ENCODE assay signal across 2 cellular contexts in the genomic region with DNA sequence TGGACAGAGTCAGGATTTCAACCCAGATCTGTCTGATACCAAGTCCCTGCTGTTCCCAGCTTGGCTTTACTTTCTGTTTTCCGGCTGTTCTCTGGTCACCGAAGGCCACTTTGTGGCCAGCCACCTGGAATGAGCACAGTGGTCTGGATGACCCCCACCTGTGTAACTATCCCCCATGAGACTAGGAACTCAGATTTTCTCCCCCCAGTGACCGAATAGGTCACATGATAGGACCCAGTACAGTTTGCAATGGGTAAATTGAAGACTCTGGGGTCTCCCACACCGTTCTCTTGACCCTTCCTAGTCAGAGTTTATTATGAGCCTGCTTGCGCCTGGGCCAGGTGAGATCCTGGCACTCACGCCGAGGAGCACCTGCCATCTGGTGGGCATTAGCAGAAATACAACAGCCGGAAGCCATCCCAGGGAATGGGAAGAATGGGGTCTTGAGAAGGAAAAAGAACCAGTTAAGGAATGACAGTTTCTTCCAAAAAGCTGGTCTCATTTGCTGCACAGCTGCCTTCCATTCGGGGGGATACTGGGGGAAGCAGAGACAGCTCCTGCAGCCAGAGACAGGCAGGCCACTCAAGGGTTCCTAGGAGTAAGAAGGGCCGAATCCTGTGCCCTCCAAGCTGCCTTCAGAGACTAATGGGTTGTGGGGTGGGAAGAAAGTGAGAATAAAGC.
A peak's percentile ranks its signal among the peaks of the same experiment; 100 is the strongest.
TF ChIP-seq lines count a peak whose summit lies in the region.

No MANE protein-coding gene starts in this region.

TF ChIP-seq in WTC11, 78 proteins besides CTCF, POLR2A, EP300 and RAD21:
- TF ChIP-seq, protein P1, sequence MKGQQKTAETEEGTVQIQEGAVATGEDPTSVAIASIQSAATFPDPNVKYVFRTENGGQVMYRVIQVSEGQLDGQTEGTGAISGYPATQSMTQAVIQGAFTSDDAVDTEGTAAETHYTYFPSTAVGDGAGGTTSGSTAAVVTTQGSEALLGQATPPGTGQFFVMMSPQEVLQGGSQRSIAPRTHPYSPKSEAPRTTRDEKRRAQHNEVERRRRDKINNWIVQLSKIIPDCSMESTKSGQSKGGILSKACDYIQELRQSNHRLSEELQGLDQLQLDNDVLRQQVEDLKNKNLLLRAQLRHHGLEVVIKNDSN (CRISPR knock-in tag; IDR thresholded peaks at IDR 0.05) = 0 out of 2 replicates have a peak, but pooled peaks have one; percentile 21
- TF ChIP-seq ELF4 (CRISPR knock-in tag; IDR thresholded peaks at IDR 0.05; ENCODE audit: low read depth) (no peak), SP1 (CRISPR knock-in tag; conservative IDR thresholded peaks at IDR 0.05) (0 out of 2 replicates have a peak, but pooled peaks have one; percentile 43), GRHL2 (CRISPR knock-in tag; IDR thresholded peaks at IDR 0.05; ENCODE audit: insufficient replicate concordance, severe bottlenecking) (no peak), NR2C2 (CRISPR knock-in tag; IDR thresholded peaks at IDR 0.05) (no peak)
- TF ChIP-seq, protein P2, sequence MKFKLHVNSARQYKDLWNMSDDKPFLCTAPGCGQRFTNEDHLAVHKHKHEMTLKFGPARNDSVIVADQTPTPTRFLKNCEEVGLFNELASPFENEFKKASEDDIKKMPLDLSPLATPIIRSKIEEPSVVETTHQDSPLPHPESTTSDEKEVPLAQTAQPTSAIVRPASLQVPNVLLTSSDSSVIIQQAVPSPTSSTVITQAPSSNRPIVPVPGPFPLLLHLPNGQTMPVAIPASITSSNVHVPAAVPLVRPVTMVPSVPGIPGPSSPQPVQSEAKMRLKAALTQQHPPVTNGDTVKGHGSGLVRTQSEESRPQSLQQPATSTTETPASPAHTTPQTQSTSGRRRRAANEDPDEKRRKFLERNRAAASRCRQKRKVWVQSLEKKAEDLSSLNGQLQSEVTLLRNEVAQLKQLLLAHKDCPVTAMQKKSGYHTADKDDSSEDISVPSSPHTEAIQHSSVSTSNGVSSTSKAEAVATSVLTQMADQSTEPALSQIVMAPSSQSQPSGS (CRISPR knock-in tag; IDR thresholded peaks at IDR 0.05; ENCODE audit: borderline replicate concordance, low read depth) = no peak

TF ChIP-seq in HepG2, 621 proteins besides CTCF, POLR2A, EP300 and RAD21 (continues in another document):
- TF ChIP-seq ZSCAN30 (CRISPR knock-in tag; IDR thresholded peaks at IDR 0.05) (peak; percentile 56; the same call in 1 of the 2 replicates), ZNF557 (CRISPR knock-in tag; IDR thresholded peaks at IDR 0.05) (no peak), GZF1 (CRISPR knock-in tag; IDR thresholded peaks at IDR 0.05) (no peak), ZNF180 (CRISPR knock-in tag; IDR thresholded peaks at IDR 0.05; ENCODE audit: borderline replicate concordance, low read depth) (no peak), MYNN (CRISPR knock-in tag; IDR thresholded peaks at IDR 0.05; ENCODE audit: low read depth) (0 out of 2 replicates have a peak, but pooled peaks have one; percentile 27), SMARCE1 (IDR thresholded peaks at IDR 0.05; ENCODE audit: borderline replicate concordance) (no peak), FOXK2 (IDR thresholded peaks at IDR 0.05) (no peak), ATF7 (IDR thresholded peaks at IDR 0.05) (no peak), ATF7 (CRISPR knock-in tag; IDR thresholded peaks at IDR 0.05) (no peak), KDM5A (IDR thresholded peaks at IDR 0.05; ENCODE audit: borderline replicate concordance, low read length) (no peak), ZNF883 (CRISPR knock-in tag; IDR thresholded peaks at IDR 0.05; ENCODE audit: not compliant biosample characterization) (peak; percentile 21), TEAD3 (CRISPR knock-in tag; optimal IDR thresholded peaks at IDR 0.05; ENCODE audit: borderline replicate concordance) (peak; percentile 70), ELF1 (CRISPR knock-in tag; IDR thresholded peaks at IDR 0.05) (no peak; the same call in 1 of the 2 replicates), FOXO1 (CRISPR knock-in tag; IDR thresholded peaks at IDR 0.05) (peak; percentile 47; the same call in 1 of the 2 replicates), GATAD2A (CRISPR knock-in tag; IDR thresholded peaks at IDR 0.05) (peak; percentile 28; the same call in 1 of the 2 replicates), ELF3 (CRISPR knock-in tag; IDR thresholded peaks at IDR 0.05) (peak; percentile 31; the same call in 1 of the 2 replicates), ZNF121 (CRISPR knock-in tag; IDR thresholded peaks at IDR 0.05) (0 out of 2 replicates have a peak, but pooled peaks have one; percentile 23), GABPA (IDR thresholded peaks at IDR 0.05; ENCODE audit: low read depth, low read length) (no peak), GABPA (CRISPR knock-in tag; IDR thresholded peaks at IDR 0.05; ENCODE audit: low read depth) (peak; percentile 55; the same call in 1 of the 2 replicates), ZNF460 (CRISPR knock-in tag; IDR thresholded peaks at IDR 0.05; ENCODE audit: borderline replicate concordance) (no peak), ZNF501 (CRISPR knock-in tag; IDR thresholded peaks at IDR 0.05) (peak; percentile 58; the same call in 1 of the 2 replicates), KLF16 (CRISPR knock-in tag; IDR thresholded peaks at IDR 0.05) (0 out of 4 replicates have a peak, but pooled peaks of 1 of the 2 experiments have one; percentile 17), KAT8 (CRISPR knock-in tag; IDR thresholded peaks at IDR 0.05) (peak; percentile 15; the same call in 1 of the 2 replicates)
- TF ChIP-seq, protein P3, sequence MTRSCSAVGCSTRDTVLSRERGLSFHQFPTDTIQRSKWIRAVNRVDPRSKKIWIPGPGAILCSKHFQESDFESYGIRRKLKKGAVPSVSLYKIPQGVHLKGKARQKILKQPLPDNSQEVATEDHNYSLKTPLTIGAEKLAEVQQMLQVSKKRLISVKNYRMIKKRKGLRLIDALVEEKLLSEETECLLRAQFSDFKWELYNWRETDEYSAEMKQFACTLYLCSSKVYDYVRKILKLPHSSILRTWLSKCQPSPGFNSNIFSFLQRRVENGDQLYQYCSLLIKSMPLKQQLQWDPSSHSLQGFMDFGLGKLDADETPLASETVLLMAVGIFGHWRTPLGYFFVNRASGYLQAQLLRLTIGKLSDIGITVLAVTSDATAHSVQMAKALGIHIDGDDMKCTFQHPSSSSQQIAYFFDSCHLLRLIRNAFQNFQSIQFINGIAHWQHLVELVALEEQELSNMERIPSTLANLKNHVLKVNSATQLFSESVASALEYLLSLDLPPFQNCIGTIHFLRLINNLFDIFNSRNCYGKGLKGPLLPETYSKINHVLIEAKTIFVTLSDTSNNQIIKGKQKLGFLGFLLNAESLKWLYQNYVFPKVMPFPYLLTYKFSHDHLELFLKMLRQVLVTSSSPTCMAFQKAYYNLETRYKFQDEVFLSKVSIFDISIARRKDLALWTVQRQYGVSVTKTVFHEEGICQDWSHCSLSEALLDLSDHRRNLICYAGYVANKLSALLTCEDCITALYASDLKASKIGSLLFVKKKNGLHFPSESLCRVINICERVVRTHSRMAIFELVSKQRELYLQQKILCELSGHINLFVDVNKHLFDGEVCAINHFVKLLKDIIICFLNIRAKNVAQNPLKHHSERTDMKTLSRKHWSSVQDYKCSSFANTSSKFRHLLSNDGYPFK (CRISPR knock-in tag; IDR thresholded peaks at IDR 0.05; ENCODE audit: borderline replicate concordance) = 0 out of 2 replicates have a peak, but pooled peaks have one; percentile 36
- TF ChIP-seq, protein P4, sequence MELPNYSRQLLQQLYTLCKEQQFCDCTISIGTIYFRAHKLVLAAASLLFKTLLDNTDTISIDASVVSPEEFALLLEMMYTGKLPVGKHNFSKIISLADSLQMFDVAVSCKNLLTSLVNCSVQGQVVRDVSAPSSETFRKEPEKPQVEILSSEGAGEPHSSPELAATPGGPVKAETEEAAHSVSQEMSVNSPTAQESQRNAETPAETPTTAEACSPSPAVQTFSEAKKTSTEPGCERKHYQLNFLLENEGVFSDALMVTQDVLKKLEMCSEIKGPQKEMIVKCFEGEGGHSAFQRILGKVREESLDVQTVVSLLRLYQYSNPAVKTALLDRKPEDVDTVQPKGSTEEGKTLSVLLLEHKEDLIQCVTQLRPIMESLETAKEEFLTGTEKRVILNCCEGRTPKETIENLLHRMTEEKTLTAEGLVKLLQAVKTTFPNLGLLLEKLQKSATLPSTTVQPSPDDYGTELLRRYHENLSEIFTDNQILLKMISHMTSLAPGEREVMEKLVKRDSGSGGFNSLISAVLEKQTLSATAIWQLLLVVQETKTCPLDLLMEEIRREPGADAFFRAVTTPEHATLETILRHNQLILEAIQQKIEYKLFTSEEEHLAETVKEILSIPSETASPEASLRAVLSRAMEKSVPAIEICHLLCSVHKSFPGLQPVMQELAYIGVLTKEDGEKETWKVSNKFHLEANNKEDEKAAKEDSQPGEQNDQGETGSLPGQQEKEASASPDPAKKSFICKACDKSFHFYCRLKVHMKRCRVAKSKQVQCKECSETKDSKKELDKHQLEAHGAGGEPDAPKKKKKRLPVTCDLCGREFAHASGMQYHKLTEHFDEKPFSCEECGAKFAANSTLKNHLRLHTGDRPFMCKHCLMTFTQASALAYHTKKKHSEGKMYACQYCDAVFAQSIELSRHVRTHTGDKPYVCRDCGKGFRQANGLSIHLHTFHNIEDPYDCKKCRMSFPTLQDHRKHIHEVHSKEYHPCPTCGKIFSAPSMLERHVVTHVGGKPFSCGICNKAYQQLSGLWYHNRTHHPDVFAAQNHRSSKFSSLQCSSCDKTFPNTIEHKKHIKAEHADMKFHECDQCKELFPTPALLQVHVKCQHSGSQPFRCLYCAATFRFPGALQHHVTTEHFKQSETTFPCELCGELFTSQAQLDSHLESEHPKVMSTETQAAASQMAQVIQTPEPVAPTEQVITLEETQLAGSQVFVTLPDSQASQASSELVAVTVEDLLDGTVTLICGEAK (IDR thresholded peaks at IDR 0.05) = no peak
- TF ChIP-seq, protein P4 (CRISPR knock-in tag; IDR thresholded peaks at IDR 0.05) = no peak
- TF ChIP-seq, protein P5, sequence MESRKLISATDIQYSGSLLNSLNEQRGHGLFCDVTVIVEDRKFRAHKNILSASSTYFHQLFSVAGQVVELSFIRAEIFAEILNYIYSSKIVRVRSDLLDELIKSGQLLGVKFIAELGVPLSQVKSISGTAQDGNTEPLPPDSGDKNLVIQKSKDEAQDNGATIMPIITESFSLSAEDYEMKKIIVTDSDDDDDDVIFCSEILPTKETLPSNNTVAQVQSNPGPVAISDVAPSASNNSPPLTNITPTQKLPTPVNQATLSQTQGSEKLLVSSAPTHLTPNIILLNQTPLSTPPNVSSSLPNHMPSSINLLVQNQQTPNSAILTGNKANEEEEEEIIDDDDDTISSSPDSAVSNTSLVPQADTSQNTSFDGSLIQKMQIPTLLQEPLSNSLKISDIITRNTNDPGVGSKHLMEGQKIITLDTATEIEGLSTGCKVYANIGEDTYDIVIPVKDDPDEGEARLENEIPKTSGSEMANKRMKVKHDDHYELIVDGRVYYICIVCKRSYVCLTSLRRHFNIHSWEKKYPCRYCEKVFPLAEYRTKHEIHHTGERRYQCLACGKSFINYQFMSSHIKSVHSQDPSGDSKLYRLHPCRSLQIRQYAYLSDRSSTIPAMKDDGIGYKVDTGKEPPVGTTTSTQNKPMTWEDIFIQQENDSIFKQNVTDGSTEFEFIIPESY (CRISPR knock-in tag; IDR thresholded peaks at IDR 0.05) = peak; percentile 68
- TF ChIP-seq, protein P6, sequence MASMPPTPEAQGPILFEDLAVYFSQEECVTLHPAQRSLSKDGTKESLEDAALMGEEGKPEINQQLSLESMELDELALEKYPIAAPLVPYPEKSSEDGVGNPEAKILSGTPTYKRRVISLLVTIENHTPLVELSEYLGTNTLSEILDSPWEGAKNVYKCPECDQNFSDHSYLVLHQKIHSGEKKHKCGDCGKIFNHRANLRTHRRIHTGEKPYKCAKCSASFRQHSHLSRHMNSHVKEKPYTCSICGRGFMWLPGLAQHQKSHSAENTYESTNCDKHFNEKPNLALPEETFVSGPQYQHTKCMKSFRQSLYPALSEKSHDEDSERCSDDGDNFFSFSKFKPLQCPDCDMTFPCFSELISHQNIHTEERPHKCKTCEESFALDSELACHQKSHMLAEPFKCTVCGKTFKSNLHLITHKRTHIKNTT (CRISPR knock-in tag; IDR thresholded peaks at IDR 0.05) = no peak
- TF ChIP-seq, protein P7, sequence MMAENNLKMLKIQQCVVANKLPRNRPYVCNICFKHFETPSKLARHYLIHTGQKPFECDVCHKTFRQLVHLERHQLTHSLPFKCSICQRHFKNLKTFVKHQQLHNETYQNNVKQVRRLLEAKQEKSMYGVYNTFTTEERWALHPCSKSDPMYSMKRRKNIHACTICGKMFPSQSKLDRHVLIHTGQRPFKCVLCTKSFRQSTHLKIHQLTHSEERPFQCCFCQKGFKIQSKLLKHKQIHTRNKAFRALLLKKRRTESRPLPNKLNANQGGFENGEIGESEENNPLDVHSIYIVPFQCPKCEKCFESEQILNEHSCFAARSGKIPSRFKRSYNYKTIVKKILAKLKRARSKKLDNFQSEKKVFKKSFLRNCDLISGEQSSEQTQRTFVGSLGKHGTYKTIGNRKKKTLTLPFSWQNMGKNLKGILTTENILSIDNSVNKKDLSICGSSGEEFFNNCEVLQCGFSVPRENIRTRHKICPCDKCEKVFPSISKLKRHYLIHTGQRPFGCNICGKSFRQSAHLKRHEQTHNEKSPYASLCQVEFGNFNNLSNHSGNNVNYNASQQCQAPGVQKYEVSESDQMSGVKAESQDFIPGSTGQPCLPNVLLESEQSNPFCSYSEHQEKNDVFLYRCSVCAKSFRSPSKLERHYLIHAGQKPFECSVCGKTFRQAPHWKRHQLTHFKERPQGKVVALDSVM (CRISPR knock-in tag; IDR thresholded peaks at IDR 0.05) = no peak
